ENCODE assay signal across 8 cellular contexts in genomic region chr1:110524311-110525249, GRCh38. TPM values are rescaled to one million over a fixed set of nuclear protein-coding genes. Genes with fewer than 3 reads are reported as not detected.
DNase-seq lines count a peak whose midpoint lies in the region; ATAC-seq and TF ChIP-seq lines count a peak whose summit lies in the region.

No MANE protein-coding gene starts in this region.

- WGBS in lung, 2 donors, result 38 to 42% methylated on average over 20 of the region's 20 CpGs

- ATAC-seq in Right ventricle myocardium inferior (peak; percentile 55), lung (ENCODE audit: insufficient read depth, low FRiP score) (peak; percentile 15), HG03457 (IDR thresholded peaks at IDR 0.05; ENCODE audit: unreplicated experiment) (no peak)

- TF ChIP-seq CTCF in coronary artery (IDR thresholded peaks at IDR 0.05) (peak; percentile 49), lung (IDR thresholded peaks at IDR 0.05; ENCODE audit: control extremely low read depth, extremely low read depth) (peak; percentile 29)

- no peak for DNase-seq in Right ventricle myocardium inferior (ENCODE audit: missing footprints)
- no peak for DNase-seq in cardiac septum (ENCODE audit: low spot score)
- DNase-seq in NCI-H2171 (lab: John Stamatoyannopoulos, UW), result peak; percentile 50
- peak; percentile 18 for DNase-seq in activated CD4-positive, alpha-beta T cell treated with anti-CD3 and anti-CD28 coated beads for 1 hour
- no peak for DNase-seq in coronary artery (ENCODE audit: low spot score)
- no peak for DNase-seq in lung (ENCODE audit: low spot score)
- peak; percentile 13 for DNase-seq in stimulated activated CD8-positive, alpha-beta memory T cell treated with anti-CD3 and anti-CD28 coated beads, Interleukin-4, amount 100 ng/mL, for 24 hours (ENCODE audit: low read depth)

- H3K27me3 ChIP-seq in lung (ENCODE audit: control insufficient read depth, insufficient read depth), result no peaks in the 10 kb centered on the region

- intact Hi-C loops in Right ventricle myocardium inferior (cut with DNase I), result loop anchor here (2.0 to 10.0 kb wide), 2 partner anchors 90 to 260 kb away; no protein-coding TSS in a partner anchor
- intact Hi-C loops in cardiac septum (cut with DNase I), result loop anchor here (1.0 to 10.0 kb wide), 2 partner anchors 91 to 260 kb away; no protein-coding TSS in a partner anchor

- no peaks in the 10 kb centered on the region for H3K4me1 ChIP-seq in lung (ENCODE audit: control insufficient read depth in 2 of 2, insufficient read depth in 2 of 2, low read length in 2 of 2)

- H3K27ac ChIP-seq in coronary artery (no peak overlapping the region), lung (ENCODE audit: low read depth in 1 of 2, low read length in 1 of 2) (no peak overlapping the region)

- H3K4me3 ChIP-seq in coronary artery (peak overlapping the region; percentile 20), lung (no peak overlapping the region)

- no peaks in the 10 kb centered on the region for H3K36me3 ChIP-seq in lung (ENCODE audit: control insufficient read depth in 2 of 2, insufficient read depth in 2 of 2, low read length in 2 of 2)

- no peaks in the 10 kb centered on the region for H3K9me3 ChIP-seq in lung (ENCODE audit: control insufficient read depth in 2 of 2, insufficient read depth in 1 of 2, low read length in 1 of 2)

RNA-seq across cellular contexts. Expression of gene KCNA10, which starts 5.6 kb away (rescaled TPM):
- not detected for total RNA-seq in Right ventricle myocardium inferior
- total RNA-seq in cardiac septum, result not detected
- total RNA-seq in lung, result not detected
- not detected for polyA plus RNA-seq in lung

Comparison
In these comparisons a context has a peak if more than half of its experiments do, and no peak if none do; other contexts are left out.
1. DNase-seq: peak in NCI-H2171 (single experiment), activated CD4-positive, alpha-beta T cell treated with anti-CD3 and anti-CD28 coated beads for 1 hour (single experiment) and stimulated activated CD8-positive, alpha-beta memory T cell treated with anti-CD3 and anti-CD28 coated beads, Interleukin-4, amount 100 ng/mL, for 24 hours (single experiment); none in Right ventricle myocardium inferior (single experiment), cardiac septum (single experiment), coronary artery (single experiment) and lung (single experiment).